ENCODE assay signal across 1 cellular context in the genomic region with DNA sequence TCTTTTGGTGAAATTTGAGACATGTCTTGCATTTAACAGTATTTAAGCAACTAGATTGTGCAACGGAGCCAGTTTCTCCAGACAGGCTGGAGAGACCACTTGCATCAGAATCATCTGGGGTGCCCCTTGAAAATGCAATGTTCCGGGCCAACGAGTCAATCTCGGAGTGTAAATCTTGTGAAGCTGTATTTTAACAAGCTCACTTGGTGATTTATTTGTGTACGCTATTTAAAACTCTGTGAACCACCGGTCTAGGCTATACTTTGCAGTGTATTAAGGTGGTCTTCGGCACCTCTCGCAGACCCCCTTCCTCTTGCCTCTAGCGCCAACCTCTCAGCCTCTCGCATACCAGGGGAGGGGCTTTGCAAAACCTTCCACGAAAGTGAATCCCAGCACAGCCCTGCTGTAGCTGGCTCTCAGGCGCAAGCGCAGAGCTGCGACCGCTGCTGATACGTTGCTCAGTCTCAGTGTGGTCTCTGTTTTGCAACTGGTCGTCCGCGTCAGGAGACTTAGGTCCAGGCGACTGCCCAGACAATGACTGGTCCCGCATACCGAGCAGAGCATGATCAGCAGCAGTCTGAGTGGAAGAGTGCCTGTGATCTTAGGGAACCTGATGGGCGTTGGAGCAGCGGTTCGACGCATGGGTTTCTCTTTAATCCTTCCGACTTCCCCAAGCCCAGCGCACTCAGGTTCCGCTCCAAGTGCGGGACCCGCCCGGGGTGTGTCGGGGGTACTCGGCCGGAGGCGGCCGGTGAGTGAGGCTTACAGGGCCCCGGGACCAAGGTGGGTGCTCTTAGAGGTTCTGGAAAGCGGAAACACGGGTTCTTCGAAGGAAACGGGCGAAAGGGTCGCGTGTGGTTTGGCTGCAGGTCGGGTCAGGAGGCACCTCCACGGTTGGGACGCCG.
TF ChIP-seq lines count a peak whose summit lies in the region.

A gene (plus strand): TSS at position 467 of the 905 bp plus-strand sequence. CDS start 11,612 bp downstream, outside the sequence.

TF ChIP-seq in GM12878, 131 proteins besides CTCF, POLR2A, EP300 and RAD21 (continued from another document and continues in another):
- TF ChIP-seq, protein P1, sequence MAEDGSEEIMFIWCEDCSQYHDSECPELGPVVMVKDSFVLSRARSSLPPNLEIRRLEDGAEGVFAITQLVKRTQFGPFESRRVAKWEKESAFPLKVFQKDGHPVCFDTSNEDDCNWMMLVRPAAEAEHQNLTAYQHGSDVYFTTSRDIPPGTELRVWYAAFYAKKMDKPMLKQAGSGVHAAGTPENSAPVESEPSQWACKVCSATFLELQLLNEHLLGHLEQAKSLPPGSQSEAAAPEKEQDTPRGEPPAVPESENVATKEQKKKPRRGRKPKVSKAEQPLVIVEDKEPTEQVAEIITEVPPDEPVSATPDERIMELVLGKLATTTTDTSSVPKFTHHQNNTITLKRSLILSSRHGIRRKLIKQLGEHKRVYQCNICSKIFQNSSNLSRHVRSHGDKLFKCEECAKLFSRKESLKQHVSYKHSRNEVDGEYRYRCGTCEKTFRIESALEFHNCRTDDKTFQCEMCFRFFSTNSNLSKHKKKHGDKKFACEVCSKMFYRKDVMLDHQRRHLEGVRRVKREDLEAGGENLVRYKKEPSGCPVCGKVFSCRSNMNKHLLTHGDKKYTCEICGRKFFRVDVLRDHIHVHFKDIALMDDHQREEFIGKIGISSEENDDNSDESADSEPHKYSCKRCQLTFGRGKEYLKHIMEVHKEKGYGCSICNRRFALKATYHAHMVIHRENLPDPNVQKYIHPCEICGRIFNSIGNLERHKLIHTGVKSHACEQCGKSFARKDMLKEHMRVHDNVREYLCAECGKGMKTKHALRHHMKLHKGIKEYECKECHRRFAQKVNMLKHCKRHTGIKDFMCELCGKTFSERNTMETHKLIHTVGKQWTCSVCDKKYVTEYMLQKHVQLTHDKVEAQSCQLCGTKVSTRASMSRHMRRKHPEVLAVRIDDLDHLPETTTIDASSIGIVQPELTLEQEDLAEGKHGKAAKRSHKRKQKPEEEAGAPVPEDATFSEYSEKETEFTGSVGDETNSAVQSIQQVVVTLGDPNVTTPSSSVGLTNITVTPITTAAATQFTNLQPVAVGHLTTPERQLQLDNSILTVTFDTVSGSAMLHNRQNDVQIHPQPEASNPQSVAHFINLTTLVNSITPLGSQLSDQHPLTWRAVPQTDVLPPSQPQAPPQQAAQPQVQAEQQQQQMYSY (CRISPR knock-in tag; IDR thresholded peaks at IDR 0.05): no peak
- TF ChIP-seq SRF (IDR thresholded peaks at IDR 0.05; ENCODE audit: low read depth in 2 of 2, low read length in 2 of 2) (peak in 1 of 2 experiments; percentile 81; a peak in 2 of 4 replicates), BACH1 (IDR thresholded peaks at IDR 0.05; ENCODE audit: borderline replicate concordance) (no peak), CBX3 (IDR thresholded peaks at IDR 0.05; ENCODE audit: borderline replicate concordance, low read depth) (no peak), NR2F1 (conservative IDR thresholded peaks at IDR 0.05) (no peak), POU2F2 (IDR thresholded peaks at IDR 0.05; ENCODE audit: borderline replicate concordance, low read depth, low read length) (no peak), SREBF2 (IDR thresholded peaks at IDR 0.05; ENCODE audit: low read length) (0 out of 2 replicates have a peak, but pooled peaks have one; percentile 23), CREB1 (IDR thresholded peaks at IDR 0.05; ENCODE audit: low read depth) (peak; percentile 78), POLR2AphosphoS2 (IDR thresholded peaks at IDR 0.05; ENCODE audit: low read depth, low read length) (no peak), YY1 (IDR thresholded peaks at IDR 0.05; ENCODE audit: low read depth, low read length) (peak; percentile 83), TBL1XR1 (IDR thresholded peaks at IDR 0.05; ENCODE audit: low read depth, low read length) (no peak), ATF7 (IDR thresholded peaks at IDR 0.05; ENCODE audit: low read depth) (no peak), HDGF (IDR thresholded peaks at IDR 0.05) (0 out of 2 replicates have a peak, but pooled peaks have one; percentile 54), RBBP5 (conservative IDR thresholded peaks at IDR 0.05) (no peak), STAT3 (IDR thresholded peaks at IDR 0.05; ENCODE audit: low read depth, low read length) (no peak), HDAC6 (IDR thresholded peaks at IDR 0.05; ENCODE audit: unreplicated experiment) (no peak), ZNF622 (IDR thresholded peaks at IDR 0.05) (no peak), IKZF2 (IDR thresholded peaks at IDR 0.05) (peak in 1 of 2 experiments; percentile 38; a peak in 2 of 4 replicates), SPI1 (IDR thresholded peaks at IDR 0.05; ENCODE audit: borderline replicate concordance, insufficient read depth, low read depth, low read length) (no peak), RCOR1 (conservative IDR thresholded peaks at IDR 0.05; ENCODE audit: low read depth, low read length) (no peak), SMC3 (IDR thresholded peaks at IDR 0.05; ENCODE audit: borderline replicate concordance, low read length) (0 out of 2 replicates have a peak, but pooled peaks have one; percentile 11), EGR1 (IDR thresholded peaks at IDR 0.05; ENCODE audit: borderline replicate concordance in 1 of 2, low read depth in 2 of 2, low read length in 2 of 2) (peak in 1 of 2 experiments; percentile 60; a peak in 1 of 3 replicates), IRF4 (IDR thresholded peaks at IDR 0.05; ENCODE audit: low read depth, low read length) (peak; percentile 42; the same call in 1 of the 2 replicates), MXI1 (IDR thresholded peaks at IDR 0.05; ENCODE audit: low read depth, low read length) (no peak)
- TF ChIP-seq, protein P2, sequence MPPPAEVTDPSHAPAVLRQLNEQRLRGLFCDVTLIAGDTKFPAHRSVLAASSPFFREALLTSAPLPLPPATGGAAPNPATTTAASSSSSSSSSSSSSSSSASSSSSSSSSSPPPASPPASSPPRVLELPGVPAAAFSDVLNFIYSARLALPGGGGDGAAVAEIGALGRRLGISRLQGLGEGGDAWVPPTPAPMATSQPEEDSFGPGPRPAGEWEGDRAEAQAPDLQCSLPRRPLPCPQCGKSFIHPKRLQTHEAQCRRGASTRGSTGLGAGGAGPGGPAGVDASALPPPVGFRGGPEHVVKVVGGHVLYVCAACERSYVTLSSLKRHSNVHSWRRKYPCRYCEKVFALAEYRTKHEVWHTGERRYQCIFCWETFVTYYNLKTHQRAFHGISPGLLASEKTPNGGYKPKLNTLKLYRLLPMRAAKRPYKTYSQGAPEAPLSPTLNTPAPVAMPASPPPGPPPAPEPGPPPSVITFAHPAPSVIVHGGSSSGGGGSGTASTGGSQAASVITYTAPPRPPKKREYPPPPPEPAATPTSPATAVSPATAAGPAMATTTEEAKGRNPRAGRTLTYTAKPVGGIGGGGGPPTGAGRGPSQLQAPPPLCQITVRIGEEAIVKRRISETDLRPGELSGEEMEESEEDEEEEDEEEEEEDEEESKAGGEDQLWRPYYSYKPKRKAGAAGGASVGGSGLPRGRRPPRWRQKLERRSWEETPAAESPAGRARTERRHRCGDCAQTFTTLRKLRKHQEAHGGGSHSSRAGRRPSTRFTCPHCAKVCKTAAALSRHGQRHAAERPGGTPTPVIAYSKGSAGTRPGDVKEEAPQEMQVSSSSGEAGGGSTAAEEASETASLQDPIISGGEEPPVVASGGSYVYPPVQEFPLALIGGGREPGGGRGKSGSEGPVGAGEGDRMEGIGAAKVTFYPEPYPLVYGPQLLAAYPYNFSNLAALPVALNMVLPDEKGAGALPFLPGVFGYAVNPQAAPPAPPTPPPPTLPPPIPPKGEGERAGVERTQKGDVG (CRISPR knock-in tag; IDR thresholded peaks at IDR 0.05): no peak
- TF ChIP-seq, protein P3, sequence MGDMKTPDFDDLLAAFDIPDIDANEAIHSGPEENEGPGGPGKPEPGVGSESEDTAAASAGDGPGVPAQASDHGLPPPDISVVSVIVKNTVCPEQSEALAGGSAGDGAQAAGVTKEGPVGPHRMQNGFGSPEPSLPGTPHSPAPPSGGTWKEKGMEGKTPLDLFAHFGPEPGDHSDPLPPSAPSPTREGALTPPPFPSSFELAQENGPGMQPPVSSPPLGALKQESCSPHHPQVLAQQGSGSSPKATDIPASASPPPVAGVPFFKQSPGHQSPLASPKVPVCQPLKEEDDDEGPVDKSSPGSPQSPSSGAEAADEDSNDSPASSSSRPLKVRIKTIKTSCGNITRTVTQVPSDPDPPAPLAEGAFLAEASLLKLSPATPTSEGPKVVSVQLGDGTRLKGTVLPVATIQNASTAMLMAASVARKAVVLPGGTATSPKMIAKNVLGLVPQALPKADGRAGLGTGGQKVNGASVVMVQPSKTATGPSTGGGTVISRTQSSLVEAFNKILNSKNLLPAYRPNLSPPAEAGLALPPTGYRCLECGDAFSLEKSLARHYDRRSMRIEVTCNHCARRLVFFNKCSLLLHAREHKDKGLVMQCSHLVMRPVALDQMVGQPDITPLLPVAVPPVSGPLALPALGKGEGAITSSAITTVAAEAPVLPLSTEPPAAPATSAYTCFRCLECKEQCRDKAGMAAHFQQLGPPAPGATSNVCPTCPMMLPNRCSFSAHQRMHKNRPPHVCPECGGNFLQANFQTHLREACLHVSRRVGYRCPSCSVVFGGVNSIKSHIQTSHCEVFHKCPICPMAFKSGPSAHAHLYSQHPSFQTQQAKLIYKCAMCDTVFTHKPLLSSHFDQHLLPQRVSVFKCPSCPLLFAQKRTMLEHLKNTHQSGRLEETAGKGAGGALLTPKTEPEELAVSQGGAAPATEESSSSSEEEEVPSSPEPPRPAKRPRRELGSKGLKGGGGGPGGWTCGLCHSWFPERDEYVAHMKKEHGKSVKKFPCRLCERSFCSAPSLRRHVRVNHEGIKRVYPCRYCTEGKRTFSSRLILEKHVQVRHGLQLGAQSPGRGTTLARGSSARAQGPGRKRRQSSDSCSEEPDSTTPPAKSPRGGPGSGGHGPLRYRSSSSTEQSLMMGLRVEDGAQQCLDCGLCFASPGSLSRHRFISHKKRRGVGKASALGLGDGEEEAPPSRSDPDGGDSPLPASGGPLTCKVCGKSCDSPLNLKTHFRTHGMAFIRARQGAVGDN (IDR thresholded peaks at IDR 0.05): 0 out of 2 replicates have a peak, but pooled peaks have one; percentile 51
- TF ChIP-seq, protein P4, sequence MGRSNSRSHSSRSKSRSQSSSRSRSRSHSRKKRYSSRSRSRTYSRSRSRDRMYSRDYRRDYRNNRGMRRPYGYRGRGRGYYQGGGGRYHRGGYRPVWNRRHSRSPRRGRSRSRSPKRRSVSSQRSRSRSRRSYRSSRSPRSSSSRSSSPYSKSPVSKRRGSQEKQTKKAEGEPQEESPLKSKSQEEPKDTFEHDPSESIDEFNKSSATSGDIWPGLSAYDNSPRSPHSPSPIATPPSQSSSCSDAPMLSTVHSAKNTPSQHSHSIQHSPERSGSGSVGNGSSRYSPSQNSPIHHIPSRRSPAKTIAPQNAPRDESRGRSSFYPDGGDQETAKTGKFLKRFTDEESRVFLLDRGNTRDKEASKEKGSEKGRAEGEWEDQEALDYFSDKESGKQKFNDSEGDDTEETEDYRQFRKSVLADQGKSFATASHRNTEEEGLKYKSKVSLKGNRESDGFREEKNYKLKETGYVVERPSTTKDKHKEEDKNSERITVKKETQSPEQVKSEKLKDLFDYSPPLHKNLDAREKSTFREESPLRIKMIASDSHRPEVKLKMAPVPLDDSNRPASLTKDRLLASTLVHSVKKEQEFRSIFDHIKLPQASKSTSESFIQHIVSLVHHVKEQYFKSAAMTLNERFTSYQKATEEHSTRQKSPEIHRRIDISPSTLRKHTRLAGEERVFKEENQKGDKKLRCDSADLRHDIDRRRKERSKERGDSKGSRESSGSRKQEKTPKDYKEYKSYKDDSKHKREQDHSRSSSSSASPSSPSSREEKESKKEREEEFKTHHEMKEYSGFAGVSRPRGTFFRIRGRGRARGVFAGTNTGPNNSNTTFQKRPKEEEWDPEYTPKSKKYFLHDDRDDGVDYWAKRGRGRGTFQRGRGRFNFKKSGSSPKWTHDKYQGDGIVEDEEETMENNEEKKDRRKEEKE (IDR thresholded peaks at IDR 0.05): no peak
- TF ChIP-seq, protein P5, sequence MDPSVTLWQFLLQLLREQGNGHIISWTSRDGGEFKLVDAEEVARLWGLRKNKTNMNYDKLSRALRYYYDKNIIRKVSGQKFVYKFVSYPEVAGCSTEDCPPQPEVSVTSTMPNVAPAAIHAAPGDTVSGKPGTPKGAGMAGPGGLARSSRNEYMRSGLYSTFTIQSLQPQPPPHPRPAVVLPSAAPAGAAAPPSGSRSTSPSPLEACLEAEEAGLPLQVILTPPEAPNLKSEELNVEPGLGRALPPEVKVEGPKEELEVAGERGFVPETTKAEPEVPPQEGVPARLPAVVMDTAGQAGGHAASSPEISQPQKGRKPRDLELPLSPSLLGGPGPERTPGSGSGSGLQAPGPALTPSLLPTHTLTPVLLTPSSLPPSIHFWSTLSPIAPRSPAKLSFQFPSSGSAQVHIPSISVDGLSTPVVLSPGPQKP (IDR thresholded peaks at IDR 0.05; ENCODE audit: low read depth, low read length): peak; percentile 39; the same call in 1 of the 2 replicates
- TF ChIP-seq, protein P6, sequence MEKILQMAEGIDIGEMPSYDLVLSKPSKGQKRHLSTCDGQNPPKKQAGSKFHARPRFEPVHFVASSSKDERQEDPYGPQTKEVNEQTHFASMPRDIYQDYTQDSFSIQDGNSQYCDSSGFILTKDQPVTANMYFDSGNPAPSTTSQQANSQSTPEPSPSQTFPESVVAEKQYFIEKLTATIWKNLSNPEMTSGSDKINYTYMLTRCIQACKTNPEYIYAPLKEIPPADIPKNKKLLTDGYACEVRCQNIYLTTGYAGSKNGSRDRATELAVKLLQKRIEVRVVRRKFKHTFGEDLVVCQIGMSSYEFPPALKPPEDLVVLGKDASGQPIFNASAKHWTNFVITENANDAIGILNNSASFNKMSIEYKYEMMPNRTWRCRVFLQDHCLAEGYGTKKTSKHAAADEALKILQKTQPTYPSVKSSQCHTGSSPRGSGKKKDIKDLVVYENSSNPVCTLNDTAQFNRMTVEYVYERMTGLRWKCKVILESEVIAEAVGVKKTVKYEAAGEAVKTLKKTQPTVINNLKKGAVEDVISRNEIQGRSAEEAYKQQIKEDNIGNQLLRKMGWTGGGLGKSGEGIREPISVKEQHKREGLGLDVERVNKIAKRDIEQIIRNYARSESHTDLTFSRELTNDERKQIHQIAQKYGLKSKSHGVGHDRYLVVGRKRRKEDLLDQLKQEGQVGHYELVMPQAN (conservative IDR thresholded peaks at IDR 0.05): no peak
- TF ChIP-seq, protein P7, sequence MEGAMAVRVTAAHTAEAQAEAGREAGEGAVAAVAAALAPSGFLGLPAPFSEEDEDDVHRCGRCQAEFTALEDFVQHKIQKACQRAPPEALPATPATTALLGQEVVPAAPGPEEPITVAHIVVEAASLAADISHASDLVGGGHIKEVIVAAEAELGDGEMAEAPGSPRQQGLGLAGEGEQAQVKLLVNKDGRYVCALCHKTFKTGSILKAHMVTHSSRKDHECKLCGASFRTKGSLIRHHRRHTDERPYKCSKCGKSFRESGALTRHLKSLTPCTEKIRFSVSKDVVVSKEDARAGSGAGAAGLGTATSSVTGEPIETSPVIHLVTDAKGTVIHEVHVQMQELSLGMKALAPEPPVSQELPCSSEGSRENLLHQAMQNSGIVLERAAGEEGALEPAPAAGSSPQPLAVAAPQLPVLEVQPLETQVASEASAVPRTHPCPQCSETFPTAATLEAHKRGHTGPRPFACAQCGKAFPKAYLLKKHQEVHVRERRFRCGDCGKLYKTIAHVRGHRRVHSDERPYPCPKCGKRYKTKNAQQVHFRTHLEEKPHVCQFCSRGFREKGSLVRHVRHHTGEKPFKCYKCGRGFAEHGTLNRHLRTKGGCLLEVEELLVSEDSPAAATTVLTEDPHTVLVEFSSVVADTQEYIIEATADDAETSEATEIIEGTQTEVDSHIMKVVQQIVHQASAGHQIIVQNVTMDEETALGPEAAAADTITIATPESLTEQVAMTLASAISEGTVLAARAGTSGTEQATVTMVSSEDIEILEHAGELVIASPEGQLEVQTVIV (IDR thresholded peaks at IDR 0.05; ENCODE audit: borderline replicate concordance, partially characterized antibody): no peak
